In genomic region chr6:6832439-6832838, GRCh38 we compare ENCODE assay signal across 24 cellular contexts.
"Had no signal": no experiment of that assay in that cellular context is flagged by ENCODE, and none has a peak within 500 bp of the region (broad histone marks: within the 10 kb centered on the region; RNA-seq: fewer than 3 reads in every experiment).

No MANE protein-coding gene starts in this region.

- H3K27ac ChIP-seq: HL-60, RWPE1 had no signal

- H3K9me3 ChIP-seq: SK-N-SH had no signal

- H3K27ac Mint-ChIP-seq: T-cell had no signal

- H3K9me2 ChIP-seq: SK-N-SH had no signal

- ATAC-seq: Panc1, PC-3, T-cell had no signal

- H3K9me3 Mint-ChIP-seq: T-cell had no signal

- H3K9ac ChIP-seq: SK-N-SH had no signal

- H3K4me2 ChIP-seq: SK-N-SH had no signal

- DNase-seq: Karpas-422; KG1; MM.1S; NCI-H1092 treated with DMSO at 0.1 percent for 48 hours; NCI-H1436; NCI-H187; NCI-H2029; NCI-H2081 treated with DMSO at 0.1 percent for 48 hours; NCI-H2171; NCI-H226; NCI-H446; NCI-H510A; NCI-H524 treated with DMSO at 0.1 percent for 48 hours; NCI-H69; NCI-H774; NK-92 treated with Interleukin-12 subunit alpha and Interleukin-12 subunit beta, amount 100 ng/mL, for 24 hours; PC-3; SHP77; SK-N-SH; SW 1271; T-cell had no signal

- H3K36me3 Mint-ChIP-seq: T-cell had no signal

- H3K4me3 Mint-ChIP-seq: T-cell had no signal
